9 cellular contexts compared by ENCODE assay signal in genomic region chr5:176534640-176535039, GRCh38. TPM values are rescaled to one million over a fixed set of nuclear protein-coding genes. Genes with fewer than 3 reads are reported as not detected.
A peak's percentile ranks its signal among the peaks of the same experiment; 100 is the strongest.
DNase-seq lines count a peak whose midpoint lies in the region; ATAC-seq and TF ChIP-seq lines count a peak whose summit lies in the region.
"Had no signal": no experiment of that assay in that cellular context is flagged by ENCODE, and none has a peak within 500 bp of the region (broad histone marks: within the 10 kb centered on the region; RNA-seq: fewer than 3 reads in every experiment).

No MANE protein-coding gene starts in this region.

- peak overlapping the region; percentile 99 for H3K27ac Mint-ChIP-seq in activated naive CD4-positive, alpha-beta T cell treated with anti-CD3 and anti-CD28 coated beads, Interleukin-2, amount 50 U/mL, for 24 hours
- H3K27ac Mint-ChIP-seq in activated naive CD8-positive, alpha-beta T cell treated with anti-CD3 and anti-CD28 coated beads, Interleukin-2, amount 10 ng/mL, durations not matched to agents 7 days and 5 days = peak overlapping the region; percentile 99
- peak overlapping the region; percentile 97 for H3K27ac Mint-ChIP-seq in memory B cell

- peaks cover 2% of the 10 kb centered on the region for H3K36me3 Mint-ChIP-seq in activated naive CD4-positive, alpha-beta T cell treated with anti-CD3 and anti-CD28 coated beads, Interleukin-2, amount 50 U/mL, for 24 hours
- H3K36me3 Mint-ChIP-seq in activated naive CD8-positive, alpha-beta T cell treated with anti-CD3 and anti-CD28 coated beads, Interleukin-2, amount 10 ng/mL, durations not matched to agents 7 days and 5 days = peaks cover 19% of the 10 kb centered on the region
- H3K36me3 Mint-ChIP-seq in memory B cell = peaks cover 13% of the 10 kb centered on the region

- WGBS in transverse colon (ENCODE audit: low coverage in 1 of 2), 2 donors = 41% methylated on average over 4 of the region's 4 CpGs; no CpG with 5 or more reads in 1 of the 2 donors

- H3K9me3 Mint-ChIP-seq in activated naive CD4-positive, alpha-beta T cell treated with anti-CD3 and anti-CD28 coated beads, Interleukin-2, amount 50 U/mL, for 24 hours = no peaks in the 10 kb centered on the region
- H3K9me3 Mint-ChIP-seq in activated naive CD8-positive, alpha-beta T cell treated with anti-CD3 and anti-CD28 coated beads, Interleukin-2, amount 10 ng/mL, durations not matched to agents 7 days and 5 days = no peaks in the 10 kb centered on the region
- no peaks in the 10 kb centered on the region for H3K9me3 Mint-ChIP-seq in memory B cell

- in situ Hi-C loops in transverse colon (cut with MboI; ENCODE audit: low pct_ligation_motif_present in 1 of 4, low pct_unique_long_range_greater_than_20kb in 1 of 4, low sequenced_read_pairs in 3 of 4) = loop anchor here in 1 of 4 donors (5.0 kb wide), 1 partner anchor 87 kb away; the partner anchor contains the start of gene FAF2

- no peak for TF ChIP-seq EP300 in transverse colon (IDR thresholded peaks at IDR 0.05; ENCODE audit: low read depth)

- POLR2A ChIA-PET in activated naive CD8-positive, alpha-beta T cell treated with anti-CD3 and anti-CD28 coated beads, Interleukin-2, amount 10 ng/mL, durations not matched to agents 7 days and 5 days (lab: Charles Lee) = interaction anchor here (0.5 to 8.0 kb wide), 11 partner anchors 7 to 119 kb away, joined by 3 to 167 read pairs (median 3); partner anchors contain the start of genes CDHR2 and FAF2

- no peak for TF ChIP-seq CTCF in transverse colon (IDR thresholded peaks at IDR 0.05)

- peak overlapping the region; percentile 89 to 99 (median 98) for H3K27ac ChIP-seq in transverse colon
- H3K27ac ChIP-seq in SJCRH30 = no peak overlapping the region

- H3K36me3 ChIP-seq in transverse colon (peaks cover 0 to 8% (median 1%) of the 10 kb centered on the region in 4 donors), SJCRH30 (peaks cover 23% of the 10 kb centered on the region)

- H3K4me1 ChIP-seq in transverse colon (peaks cover 34 to 60% (median 42%) of the 10 kb centered on the region in 4 donors), SJCRH30 (peaks cover 45% of the 10 kb centered on the region)

- no peak for TF ChIP-seq POLR2A in transverse colon (IDR thresholded peaks at IDR 0.05)

- ATAC-seq in activated naive CD8-positive, alpha-beta T cell treated with anti-CD3 and anti-CD28 coated beads, Interleukin-2, amount 10 ng/mL, durations not matched to agents 7 days and 5 days (ENCODE audit: low read depth) = no peak
- no peak for ATAC-seq in memory B cell (ENCODE audit: low read depth)
- ATAC-seq in HG03378 (IDR thresholded peaks at IDR 0.05; ENCODE audit: unreplicated experiment) = no peak

- peak overlapping the region; percentile 98 for H3K4me3 Mint-ChIP-seq in activated naive CD4-positive, alpha-beta T cell treated with anti-CD3 and anti-CD28 coated beads, Interleukin-2, amount 50 U/mL, for 24 hours
- H3K4me3 Mint-ChIP-seq in activated naive CD8-positive, alpha-beta T cell treated with anti-CD3 and anti-CD28 coated beads, Interleukin-2, amount 10 ng/mL, durations not matched to agents 7 days and 5 days = peak overlapping the region; percentile 100
- H3K4me3 Mint-ChIP-seq in memory B cell = peak overlapping the region; percentile 97

- no peaks in the 10 kb centered on the region for H3K9me3 ChIP-seq in transverse colon
- H3K9me3 ChIP-seq in SJCRH30 (replicated peaks) = no peaks in the 10 kb centered on the region

- H3K4me3 ChIP-seq in transverse colon (peak overlapping the region in 2 of 4 donors; percentile 91 to 93), SJCRH30 (no peak overlapping the region)

- no peak for DNase-seq in activated naive CD4-positive, alpha-beta T cell treated with anti-CD3 and anti-CD28 coated beads, Interleukin-2, amount 50 U/mL, for 16 hours
- DNase-seq in activated naive CD8-positive, alpha-beta T cell treated with anti-CD3 and anti-CD28 coated beads, Interleukin-2, amount 10 ng/mL, durations not matched to agents 7 days and 5 days = peak; percentile 48
- no peak for DNase-seq in memory B cell (ENCODE audit: low spot score in 2 of 2)
- DNase-seq in transverse colon = peak; percentile 56
- DNase-seq in stimulated activated CD8-positive, alpha-beta memory T cell treated with anti-CD3 and anti-CD28 coated beads, Interleukin-4, amount 100 ng/mL, for 48 hours = no peak
- DNase-seq in SJCRH30 = no peak

- H3K4me1 Mint-ChIP-seq in activated naive CD4-positive, alpha-beta T cell treated with anti-CD3 and anti-CD28 coated beads, Interleukin-2, amount 50 U/mL, for 24 hours = peaks cover 57% of the 10 kb centered on the region
- H3K4me1 Mint-ChIP-seq in activated naive CD8-positive, alpha-beta T cell treated with anti-CD3 and anti-CD28 coated beads, Interleukin-2, amount 10 ng/mL, durations not matched to agents 7 days and 5 days = peaks cover 48% of the 10 kb centered on the region
- H3K4me1 Mint-ChIP-seq in memory B cell = peaks cover 42% of the 10 kb centered on the region

- no peaks in the 10 kb centered on the region for H3K27me3 Mint-ChIP-seq in activated naive CD4-positive, alpha-beta T cell treated with anti-CD3 and anti-CD28 coated beads, Interleukin-2, amount 50 U/mL, for 24 hours
- H3K27me3 Mint-ChIP-seq in activated naive CD8-positive, alpha-beta T cell treated with anti-CD3 and anti-CD28 coated beads, Interleukin-2, amount 10 ng/mL, durations not matched to agents 7 days and 5 days = no peaks in the 10 kb centered on the region
- no peaks in the 10 kb centered on the region for H3K27me3 Mint-ChIP-seq in memory B cell

- H3K27me3 ChIP-seq in transverse colon (no peaks in the 10 kb centered on the region), SJCRH30 (no peaks in the 10 kb centered on the region)

- intact Hi-C loops in transverse colon (cut with DNase I; ENCODE audit: low total_unique reads) = no loop called here

RNA-seq across cellular contexts. Expression of gene RNF44, which starts 2.6 kb away (rescaled TPM):
- 100 to 1,000 TPM; 162 to 166 TPM for total RNA-seq in activated naive CD8-positive, alpha-beta T cell treated with anti-CD3 and anti-CD28 coated beads, Interleukin-2, amount 10 ng/mL, durations not matched to agents 7 days and 5 days
- total RNA-seq in transverse colon = 10 to 100 TPM; 43.8 to 65.6 (median 54.8) TPM
- total RNA-seq in SJCRH30 (2014; rRNA removed; shearing (Covaris generic)) = 24.2 and 29.0 TPM in 2 replicates

RNA-seq across cellular contexts. Expression of gene CDHR2, which starts 14.5 kb away (rescaled TPM):
- total RNA-seq in activated naive CD8-positive, alpha-beta T cell treated with anti-CD3 and anti-CD28 coated beads, Interleukin-2, amount 10 ng/mL, durations not matched to agents 7 days and 5 days = 1 to 10 TPM; 2.4 to 3.8 TPM
- total RNA-seq in transverse colon = 100 to 1,000 TPM in 2 of 4 donors, 10 to 100 TPM in 2; 15.5 to 257 (median 104) TPM
- total RNA-seq in SJCRH30 (2014; rRNA removed; shearing (Covaris generic)) = not detected in 2 replicates
- total RNA-seq: IMR-90 had no signal

Comparison
In these comparisons a context has a peak if more than half of its experiments do, and no peak if none do; other contexts are left out.
1. DNase-seq: peak in activated naive CD8-positive, alpha-beta T cell treated with anti-CD3 and anti-CD28 coated beads, Interleukin-2, amount 10 ng/mL, durations not matched to agents 7 days and 5 days (single experiment) and transverse colon (single experiment); none in activated naive CD4-positive, alpha-beta T cell treated with anti-CD3 and anti-CD28 coated beads, Interleukin-2, amount 50 U/mL, for 16 hours (single experiment), memory B cell (0 of 2), stimulated activated CD8-positive, alpha-beta memory T cell treated with anti-CD3 and anti-CD28 coated beads, Interleukin-4, amount 100 ng/mL, for 48 hours (single experiment) and SJCRH30 (0 of 2).
2. Peak in every context shown above with its lines, with median percentiles within 50 percentile points of each other: H3K27ac Mint-ChIP-seq and H3K4me3 Mint-ChIP-seq.